ENCODE assay signal across 24 cellular contexts in genomic region chr7:1243290-1243963, GRCh38. TPM values are rescaled to one million over a fixed set of nuclear protein-coding genes. Genes with fewer than 3 reads are reported as not detected.
DNase-seq lines count a peak whose midpoint lies in the region; ATAC-seq and TF ChIP-seq lines count a peak whose summit lies in the region.
"Had no signal": no experiment of that assay in that cellular context is flagged by ENCODE, and none has a peak within 500 bp of the region (broad histone marks: within the 10 kb centered on the region; RNA-seq: fewer than 3 reads in every experiment).

No MANE protein-coding gene starts in this region.

- no peaks in the 10 kb centered on the region for H3K4me1 ChIP-seq in trophoblast cell (ENCODE audit: control insufficient read depth in 1 of 2, insufficient read depth in 2 of 2, low read length in 2 of 2)

- H4K8ac ChIP-seq in trophoblast cell (ENCODE audit: low read depth, low read length): no peak overlapping the region

- no peak overlapping the region for H3K4me2 ChIP-seq in trophoblast cell (ENCODE audit: low read length)

- no peaks in the 10 kb centered on the region for H3K79me2 ChIP-seq in trophoblast cell (ENCODE audit: control insufficient read depth, insufficient read depth, low read length, poor library complexity)

- H2BK5ac ChIP-seq in trophoblast cell (ENCODE audit: low read depth, low read length, poor library complexity): no peak overlapping the region

- H2BK12ac ChIP-seq in trophoblast cell (ENCODE audit: low read length): no peak overlapping the region

- H3K27ac ChIP-seq in SK-N-MC (peak overlapping the region; percentile 89), trophoblast cell (ENCODE audit: low read depth, low read length) (no peak overlapping the region)
- H3K27ac ChIP-seq: C4-2B, HL-60, SJCRH30 had no signal

- peak; percentile 51 for DNase-seq in Right ventricle myocardium inferior (ENCODE audit: missing footprints)
- no peak for DNase-seq in left cardiac atrium
- DNase-seq in SK-N-MC (ENCODE audit: low read depth, low spot score): no peak
- DNase-seq in glutamatergic neuron: no peak
- DNase-seq in trophoblast cell: no peak
- no peak for DNase-seq in kidney tubule cell (ENCODE audit: low spot score)
- DNase-seq in SIG-M5 (lab: John Stamatoyannopoulos, UW): no peak
- DNase-seq: ACHN, DMS79 treated with DMSO at 0.1 percent for 48 hours, H9, IMR-90, Karpas-422, NCI-H1048, NCI-H1436, NCI-H1930, NCI-H345, NCI-H524 treated with DMSO at 0.1 percent for 48 hours, PC-3, RPMI8226, SJCRH30 had no signal

- no CpG with 5 or more reads among the region's 17 CpGs for WGBS in trophoblast cell (ENCODE audit: extremely low coverage, insufficient coverage, insufficient read length)

- no peak overlapping the region for H2AFZ ChIP-seq in trophoblast cell (ENCODE audit: insufficient read depth, low read length, poor library complexity)

- H3K9me3 ChIP-seq in SK-N-MC (ENCODE audit: low read depth, low read length) (no peaks in the 10 kb centered on the region), trophoblast cell (ENCODE audit: insufficient read depth, low read depth, low read length) (peaks cover 9% of the 10 kb centered on the region)
- H3K9me3 ChIP-seq: SJCRH30 had no signal

- H3K36me3 Mint-ChIP-seq in glutamatergic neuron (ENCODE audit: unreplicated experiment): no peaks in the 10 kb centered on the region

- TF ChIP-seq CTCF in glutamatergic neuron (IDR thresholded peaks at IDR 0.05; ENCODE audit: partially characterized antibody, unreplicated experiment): no peak

- H3K27me3 Mint-ChIP-seq in glutamatergic neuron (ENCODE audit: unreplicated experiment): peaks cover 24% of the 10 kb centered on the region

- intact Hi-C loops in Right ventricle myocardium inferior (cut with DNase I) (no loop called here), left cardiac atrium (cut with DNase I) (no loop called here)

- H3K9ac ChIP-seq in SK-N-MC (ENCODE audit: insufficient read length) (peak overlapping the region; percentile 42), trophoblast cell (ENCODE audit: low read length) (no peak overlapping the region)

- H2AK5ac ChIP-seq in trophoblast cell (ENCODE audit: low read length): no peak overlapping the region

- no peak overlapping the region for H3K4ac ChIP-seq in trophoblast cell (ENCODE audit: low read depth, low read length)

- H3K18ac ChIP-seq in trophoblast cell (ENCODE audit: low read length): no peak overlapping the region

- H2BK120ac ChIP-seq in trophoblast cell (ENCODE audit: insufficient read depth, low read length, poor library complexity): no peak overlapping the region

- H3K27ac Mint-ChIP-seq in glutamatergic neuron (ENCODE audit: unreplicated experiment): peak overlapping the region; percentile 35
- H3K27ac Mint-ChIP-seq: H9 had no signal

- H3K9me3 Mint-ChIP-seq in glutamatergic neuron (ENCODE audit: unreplicated experiment): peaks cover 8% of the 10 kb centered on the region

- no peaks in the 10 kb centered on the region for H3K79me1 ChIP-seq in trophoblast cell (ENCODE audit: low read length)

- H3K4me3 ChIP-seq in SK-N-MC (peak overlapping the region; percentile 73), trophoblast cell (ENCODE audit: low read depth, low read length) (peak overlapping the region; percentile 6)
- H3K4me3 ChIP-seq: SJCRH30 had no signal

- no peak overlapping the region for H3K23ac ChIP-seq in trophoblast cell (ENCODE audit: low read length)

- no peak overlapping the region for H4K91ac ChIP-seq in trophoblast cell (ENCODE audit: low read depth, low read length)

- H4K12ac ChIP-seq in trophoblast cell (ENCODE audit: low read depth, low read length): no peak overlapping the region

- no peak for ATAC-seq in Right ventricle myocardium inferior
- ATAC-seq in left cardiac atrium: no peak
- ATAC-seq: PC-3 had no signal

- H3K14ac ChIP-seq in trophoblast cell (ENCODE audit: low read length): no peak overlapping the region

- H3K27me3 ChIP-seq in trophoblast cell (ENCODE audit: insufficient read depth, low read length): peaks cover 91% of the 10 kb centered on the region
- H3K27me3 ChIP-seq: SJCRH30 had no signal

- H3K4me3 Mint-ChIP-seq in glutamatergic neuron (ENCODE audit: unreplicated experiment): peak overlapping the region; percentile 80

- peaks cover 45% of the 10 kb centered on the region for H3K4me1 Mint-ChIP-seq in glutamatergic neuron (ENCODE audit: low read depth, unreplicated experiment)

- H3K36me3 ChIP-seq in SK-N-MC (ENCODE audit: insufficient read depth, low read length) (no peaks in the 10 kb centered on the region), trophoblast cell (ENCODE audit: control insufficient read depth in 1 of 2, insufficient read depth in 2 of 2, low read length in 2 of 2) (no peaks in the 10 kb centered on the region)
- H3K36me3 ChIP-seq: SJCRH30 had no signal

RNA-seq across cellular contexts. Expression of gene UNCX, which starts 10.8 kb away (rescaled TPM):
- total RNA-seq in Right ventricle myocardium inferior (not detected), left cardiac atrium (not detected), glutamatergic neuron (ENCODE audit: unreplicated experiment) (106 TPM)
- not detected in 2 replicates for polyA plus RNA-seq in trophoblast cell (2013)
- total RNA-seq: H9, HT1080, IMR-90, MCF 10A, PC-3 had no signal
- polyA plus RNA-seq: IMR-90 had no signal

Comparison
In these comparisons a context has a peak if more than half of its experiments do, and no peak if none do; other contexts are left out.
1. RNA of gene UNCX, which starts 10.8 kb away (total RNA-seq): 106 TPM in glutamatergic neuron (single experiment); not detected in Right ventricle myocardium inferior (single experiment) and not detected in left cardiac atrium; every median in the first group is over 100 times any median in the second.